ENCODE assay signal across 1 cellular context in the genomic region with DNA sequence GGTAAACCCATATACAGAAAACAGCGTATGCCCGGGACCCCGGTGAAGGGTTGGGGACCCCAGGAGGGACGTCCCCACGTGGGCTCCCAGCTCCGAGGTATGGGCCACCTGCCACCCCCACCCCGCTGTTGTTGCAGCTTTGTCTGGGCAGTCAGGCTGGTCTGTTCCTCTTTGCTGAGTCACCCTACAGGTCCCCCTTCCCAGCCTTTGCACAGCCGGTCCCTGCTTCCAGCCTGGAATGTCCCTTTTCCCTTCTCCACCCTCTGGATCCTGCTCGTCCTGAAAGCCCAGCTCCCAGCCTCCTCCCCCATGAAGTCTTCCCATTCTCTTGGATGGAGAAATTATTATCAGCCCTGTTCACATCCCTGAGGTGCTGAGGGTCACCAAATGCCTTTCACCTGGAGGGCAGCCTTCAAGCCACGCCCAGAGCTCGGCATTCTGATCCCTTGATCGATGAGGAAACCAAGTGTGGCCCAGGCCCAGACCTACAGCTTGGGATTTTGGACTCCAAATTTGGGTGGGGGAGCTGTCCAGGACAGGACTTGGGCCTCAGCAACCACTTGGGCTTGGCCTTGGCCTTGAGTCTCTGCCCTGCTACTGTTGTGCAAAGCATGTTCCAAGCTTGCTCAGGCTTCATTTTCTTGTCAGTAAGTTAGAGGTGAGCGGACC.
A peak's percentile ranks its signal among the peaks of the same experiment; 100 is the strongest.
TF ChIP-seq lines count a peak whose summit lies in the region.

No MANE protein-coding gene starts in this region.

TF ChIP-seq in HCT116, 20 proteins besides CTCF, POLR2A, EP300 and RAD21 (continued from another document):
- TF ChIP-seq FOSL1 (IDR thresholded peaks at IDR 0.05; ENCODE audit: low read depth) (no peak), EZH2 (IDR thresholded peaks at IDR 0.05) (no peak), ZFX (IDR thresholded peaks at IDR 0.05) (no peak), CBX3 (IDR thresholded peaks at IDR 0.05; ENCODE audit: low read depth) (no peak), SP1 (IDR thresholded peaks at IDR 0.05; ENCODE audit: low read depth) (no peak), ZNF274 (IDR thresholded peaks at IDR 0.05; ENCODE audit: low read depth, low read length) (no peak), CEBPB (IDR thresholded peaks at IDR 0.05; ENCODE audit: low read depth) (no peak), YY1 (IDR thresholded peaks at IDR 0.05; ENCODE audit: extremely low read depth, insufficient replicate concordance, low read depth, low read length) (peak; percentile 51), SRF (IDR thresholded peaks at IDR 0.05; ENCODE audit: low read depth) (no peak), EGR1 (IDR thresholded peaks at IDR 0.05; ENCODE audit: low read depth) (no peak), TCF7L2 (IDR thresholded peaks at IDR 0.05; ENCODE audit: borderline replicate concordance, extremely low read depth, insufficient read depth, insufficient read length) (peak; percentile 17)
- TF ChIP-seq, protein P1, sequence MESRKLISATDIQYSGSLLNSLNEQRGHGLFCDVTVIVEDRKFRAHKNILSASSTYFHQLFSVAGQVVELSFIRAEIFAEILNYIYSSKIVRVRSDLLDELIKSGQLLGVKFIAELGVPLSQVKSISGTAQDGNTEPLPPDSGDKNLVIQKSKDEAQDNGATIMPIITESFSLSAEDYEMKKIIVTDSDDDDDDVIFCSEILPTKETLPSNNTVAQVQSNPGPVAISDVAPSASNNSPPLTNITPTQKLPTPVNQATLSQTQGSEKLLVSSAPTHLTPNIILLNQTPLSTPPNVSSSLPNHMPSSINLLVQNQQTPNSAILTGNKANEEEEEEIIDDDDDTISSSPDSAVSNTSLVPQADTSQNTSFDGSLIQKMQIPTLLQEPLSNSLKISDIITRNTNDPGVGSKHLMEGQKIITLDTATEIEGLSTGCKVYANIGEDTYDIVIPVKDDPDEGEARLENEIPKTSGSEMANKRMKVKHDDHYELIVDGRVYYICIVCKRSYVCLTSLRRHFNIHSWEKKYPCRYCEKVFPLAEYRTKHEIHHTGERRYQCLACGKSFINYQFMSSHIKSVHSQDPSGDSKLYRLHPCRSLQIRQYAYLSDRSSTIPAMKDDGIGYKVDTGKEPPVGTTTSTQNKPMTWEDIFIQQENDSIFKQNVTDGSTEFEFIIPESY (IDR thresholded peaks at IDR 0.05; ENCODE audit: extremely low read depth, insufficient replicate concordance, low read length) = no peak
- TF ChIP-seq, protein P2, sequence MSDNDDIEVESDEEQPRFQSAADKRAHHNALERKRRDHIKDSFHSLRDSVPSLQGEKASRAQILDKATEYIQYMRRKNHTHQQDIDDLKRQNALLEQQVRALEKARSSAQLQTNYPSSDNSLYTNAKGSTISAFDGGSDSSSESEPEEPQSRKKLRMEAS (IDR thresholded peaks at IDR 0.05) = no peak
